8 cellular contexts compared by ENCODE assay signal in the genomic region with DNA sequence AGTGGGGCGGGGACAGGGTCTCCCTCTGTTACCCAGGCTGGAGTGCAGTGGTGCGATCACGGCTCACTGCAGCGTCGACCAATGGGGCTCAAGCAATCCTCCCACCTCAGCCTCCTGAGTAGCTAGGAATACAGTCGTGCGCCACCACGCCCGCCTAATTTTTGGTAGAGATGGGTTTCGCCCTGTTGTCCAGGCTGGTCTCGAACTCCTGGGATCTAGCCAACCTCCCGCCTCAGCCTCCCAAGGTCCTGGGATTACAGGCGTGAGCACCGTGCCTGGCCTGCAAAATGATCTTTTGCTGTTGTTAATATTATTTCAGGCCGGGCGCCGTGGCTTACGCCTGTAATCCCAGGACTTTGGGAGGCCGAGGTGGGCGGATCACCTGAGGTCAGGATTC. TPM values are rescaled to one million over a fixed set of nuclear protein-coding genes. Genes with fewer than 3 reads are reported as not detected.
DNase-seq lines count a peak whose midpoint lies in the region; ATAC-seq and TF ChIP-seq lines count a peak whose summit lies in the region.

No MANE protein-coding gene starts in this region.

- H3K4me3 ChIP-seq in A673 (ENCODE audit: low read depth, low read length, poor library complexity, severe bottlenecking) (peak overlapping the region; percentile 80), KMS-11 (IDR thresholded peaks at IDR 0.05; ENCODE audit: insufficient read depth, low read depth, low read length) (no peak overlapping the region), dorsolateral prefrontal cortex (peak overlapping the region; percentile 60 to 97 (median 83))

- peaks cover 0 to 18% (median 12%) of the 10 kb centered on the region in 3 donors for H3K36me3 Mint-ChIP-seq in naive thymus-derived CD8-positive, alpha-beta T cell

- peaks cover 20 to 49% (median 38%) of the 10 kb centered on the region in 4 donors for H3K4me1 Mint-ChIP-seq in naive thymus-derived CD8-positive, alpha-beta T cell

- POLR2A ChIA-PET in A673 (lab: Charles Lee; ENCODE audit: low non-redundant PET): no interaction called here
- POLR2A ChIA-PET in naive thymus-derived CD8-positive, alpha-beta T cell (lab: Charles Lee): interaction anchor here (0.9 to 3.4 kb wide), 7 partner anchors 9 to 90 kb away, joined by 3 to 62 read pairs (median 3); no protein-coding TSS in a partner anchor

- peak overlapping the region; percentile 48; the same call in 1 of the 2 replicates for H3K4me2 ChIP-seq in KMS-11

- H3K36me3 ChIP-seq in A673 (ENCODE audit: insufficient read depth, low read length, poor library complexity, severe bottlenecking) (peaks cover 13% of the 10 kb centered on the region), KMS-11 (ENCODE audit: insufficient read depth) (no peaks in the 10 kb centered on the region)

- BruUV-seq in A673 (replicated peaks; lab: Mats Ljungman, UMichigan): no TSS peak

- H2AFZ ChIP-seq in KMS-11 (ENCODE audit: low read depth): peak overlapping the region; percentile 75; the same call in 1 of the 2 replicates

- CTCF ChIA-PET in A673 (lab: Charles Lee): no interaction called here

- no peak for ATAC-seq in naive thymus-derived CD8-positive, alpha-beta T cell
- no peak for ATAC-seq in HG03196 (IDR thresholded peaks at IDR 0.05; ENCODE audit: unreplicated experiment)
- ATAC-seq in HG02884 (IDR thresholded peaks at IDR 0.05; ENCODE audit: unreplicated experiment): no peak

- intact Hi-C loops in A673 (cut with micrococcal nuclease; ENCODE audit: unreplicated experiment): no loop called here
- intact Hi-C loops in dorsolateral prefrontal cortex (cut with DNase I): no loop called here

- no peaks in the 10 kb centered on the region for H3K27me3 Mint-ChIP-seq in naive thymus-derived CD8-positive, alpha-beta T cell

- H4K20me1 ChIP-seq in KMS-11 (ENCODE audit: insufficient read depth): no peaks in the 10 kb centered on the region; the same call in 1 of the 2 replicates

- H3K27me3 ChIP-seq in A673 (replicated peaks; ENCODE audit: insufficient read depth, low read depth, low read length, poor library complexity): no peaks in the 10 kb centered on the region
- no peaks in the 10 kb centered on the region for H3K27me3 ChIP-seq in KMS-11 (ENCODE audit: insufficient read depth, low read depth)
- no peaks in the 10 kb centered on the region for H3K27me3 ChIP-seq in dorsolateral prefrontal cortex

- H3K27ac ChIP-seq in A673 (ENCODE audit: low read depth, low read length, poor library complexity, severe bottlenecking) (no peak overlapping the region), KMS-11 (no peak overlapping the region), dorsolateral prefrontal cortex (peak overlapping the region in 57 of 59 donors; percentile 24 to 92 (median 75))

- H3K79me2 ChIP-seq in KMS-11 (ENCODE audit: insufficient read depth, low read depth): peaks cover 28% of the 10 kb centered on the region; the same call in 1 of the 2 replicates

- H3K9ac ChIP-seq in KMS-11: no peak overlapping the region

- H3K9me3 ChIP-seq in A673 (ENCODE audit: low read depth, low read length, poor library complexity, severe bottlenecking): no peaks in the 10 kb centered on the region

- H3K9me3 Mint-ChIP-seq in naive thymus-derived CD8-positive, alpha-beta T cell: no peaks in the 10 kb centered on the region

- peak overlapping the region; percentile 89 to 98 (median 94) for H3K4me3 Mint-ChIP-seq in naive thymus-derived CD8-positive, alpha-beta T cell

- peaks cover 8% of the 10 kb centered on the region for H3K4me1 ChIP-seq in A673 (ENCODE audit: insufficient read depth, low read length, poor library complexity, severe bottlenecking)
- H3K4me1 ChIP-seq in KMS-11 (ENCODE audit: low read depth, poor library complexity, severe bottlenecking): peaks cover 24% of the 10 kb centered on the region

- H3K27ac Mint-ChIP-seq in naive thymus-derived CD8-positive, alpha-beta T cell: peak overlapping the region in 9 of 10 donors; percentile 91 to 96 (median 94)

- no peak for TF ChIP-seq CTCF in A673 (conservative IDR thresholded peaks at IDR 0.05; ENCODE audit: low read depth, low read length)
- TF ChIP-seq CTCF in KMS-11 (conservative IDR thresholded peaks at IDR 0.05; ENCODE audit: low read depth, low read length): no peak
- no peak for TF ChIP-seq CTCF in dorsolateral prefrontal cortex (IDR thresholded peaks at IDR 0.05 in 54 of 56, conservative IDR thresholded peaks at IDR 0.05 in 2 of 56; ENCODE audit: low read depth in 1 of 56, partially characterized antibody in 56 of 56)

- in situ Hi-C loops in ACHN (cut with HindIII; ENCODE audit: low pct_ligation_motif_present, low pct_unique_long_range_greater_than_20kb, low sequenced_read_pairs): no loop called here

- DNase-seq in A673 (ENCODE audit: low spot score) (no peak), dorsolateral prefrontal cortex (peak in 3 of 10 donors; percentile 31 to 56 (median 41)), C1 segment of cervical spinal cord (lab: John Stamatoyannopoulos, UW) (no peak), ACHN (no peak)
- DNase-seq in naive thymus-derived CD8-positive, alpha-beta T cell: peak in 1 of 10 donors; percentile 63

RNA-seq across cellular contexts. Expression of a gene that starts 0.6 kb away (rescaled TPM):
- total RNA-seq in A673 (2021) (8.0 and 9.0 TPM in 2 replicates), dorsolateral prefrontal cortex (1 to 10 TPM; 2.8 to 9.4 (median 5.8) TPM)
- 10 to 100 TPM; 16.3 to 16.7 TPM for total RNA-seq in naive thymus-derived CD8-positive, alpha-beta T cell
- polyA plus RNA-seq in naive thymus-derived CD8-positive, alpha-beta T cell: 10 to 100 TPM in 2 of 3 donors, 1 to 10 TPM in 1; 8.5 to 14.4 (median 13.2) TPM

RNA-seq across cellular contexts. Expression of a gene that starts 5.1 kb away (rescaled TPM):
- total RNA-seq in A673 (2021): 7.2 and 8.3 TPM in 2 replicates
- total RNA-seq in dorsolateral prefrontal cortex: 10 to 100 TPM in 95 of 120 experiments, 1 to 10 TPM in 25; 7.3 to 15.0 (median 11.3) TPM
- 1 to 10 TPM; 3.1 to 3.4 TPM for total RNA-seq in naive thymus-derived CD8-positive, alpha-beta T cell
- polyA plus RNA-seq in naive thymus-derived CD8-positive, alpha-beta T cell: 1 to 10 TPM in 2 of 3 donors, under 1 TPM in 1; 0.96 to 1.8 (median 1.1) TPM

Comparison
In these comparisons a context has a peak if more than half of its experiments do, and no peak if none do; other contexts are left out.
1. H3K27ac ChIP-seq: peak in dorsolateral prefrontal cortex (57 of 59); none in A673 (single experiment) and KMS-11 (single experiment).